ENCODE assay signal across 25 cellular contexts in genomic region chr12:8048906-8049305, GRCh38. TPM values are rescaled to one million over a fixed set of nuclear protein-coding genes. Genes with fewer than 3 reads are reported as not detected.
"Had no signal": no experiment of that assay in that cellular context is flagged by ENCODE, and none has a peak within 500 bp of the region (broad histone marks: within the 10 kb centered on the region; RNA-seq: fewer than 3 reads in every experiment).

No MANE protein-coding gene starts in this region.

- H3K27ac Mint-ChIP-seq: activated CD4-positive, alpha-beta T cell treated with anti-CD3 and anti-CD28 coated beads, Interleukin-2, amount 10 ng/mL, durations not matched to agents 7 days and 5 days; activated naive CD8-positive, alpha-beta T cell treated with anti-CD3 and anti-CD28 coated beads, Interleukin-2, amount 10 ng/mL, durations not matched to agents 7 days and 5 days; endodermal cell; mesothelial cell of epicardium; T-cell; T-helper 2 cell treated with Interferon-gamma antibody and Interleukin-4, amounts not matched to agents 5 μg/mL and 100 μg/mL, for 36 hours had no signal

- H3K4me3 Mint-ChIP-seq: activated CD4-positive, alpha-beta T cell treated with anti-CD3 and anti-CD28 coated beads, Interleukin-2, amount 10 ng/mL, durations not matched to agents 7 days and 5 days; activated naive CD8-positive, alpha-beta T cell treated with anti-CD3 and anti-CD28 coated beads, Interleukin-2, amount 10 ng/mL, durations not matched to agents 7 days and 5 days; endodermal cell; immature natural killer cell; mesothelial cell of epicardium; naive B cell; neural crest cell; T-cell; T-helper 2 cell treated with Interferon-gamma antibody and Interleukin-4, amounts not matched to agents 5 μg/mL and 100 μg/mL, for 36 hours had no signal

- H3K9me3 ChIP-seq: esophagus muscularis mucosa, heart left ventricle, right atrium auricular region, suprapubic skin, tibial artery, upper lobe of right lung had no signal

- ATAC-seq: foreskin keratinocyte, heart left ventricle, T-cell, upper lobe of right lung had no signal

- H3K9me3 Mint-ChIP-seq: activated CD4-positive, alpha-beta T cell treated with anti-CD3 and anti-CD28 coated beads, Interleukin-2, amount 10 ng/mL, durations not matched to agents 7 days and 5 days; activated naive CD8-positive, alpha-beta T cell treated with anti-CD3 and anti-CD28 coated beads, Interleukin-2, amount 10 ng/mL, durations not matched to agents 7 days and 5 days; endodermal cell; immature natural killer cell; mesothelial cell of epicardium; naive B cell; neural crest cell; T-cell; T-helper 2 cell treated with Interferon-gamma antibody and Interleukin-4, amounts not matched to agents 5 μg/mL and 100 μg/mL, for 36 hours had no signal

- DNase-seq: activated CD4-positive, alpha-beta T cell treated with anti-CD3 and anti-CD28 coated beads, Interleukin-2, amount 10 ng/mL, durations not matched to agents 7 days and 5 days; activated CD4-positive, CD25-positive, alpha-beta regulatory T cell; activated naive CD4-positive, alpha-beta T cell; activated naive CD8-positive, alpha-beta T cell treated with anti-CD3 and anti-CD28 coated beads, Interleukin-2, amount 10 ng/mL, durations not matched to agents 7 days and 5 days; amygdala; caudate nucleus; cortex of kidney; endodermal cell; foreskin keratinocyte; heart left ventricle; hypothalamus; immature natural killer cell; naive B cell; stimulated activated CD4-positive, alpha-beta T cell treated with anti-CD3 and anti-CD28 coated beads, Interleukin-15, amount 100 ng/mL, for 24 hours; stimulated activated CD4-positive, alpha-beta T cell treated with anti-CD3 and anti-CD28 coated beads, Interleukin-2, amount 100 ng/mL, for 24 hours; stimulated activated naive CD4-positive, alpha-beta T cell; T-cell; tibial artery; upper lobe of right lung had no signal

- H3K27me3 Mint-ChIP-seq: activated CD4-positive, alpha-beta T cell treated with anti-CD3 and anti-CD28 coated beads, Interleukin-2, amount 10 ng/mL, durations not matched to agents 7 days and 5 days; activated naive CD8-positive, alpha-beta T cell treated with anti-CD3 and anti-CD28 coated beads, Interleukin-2, amount 10 ng/mL, durations not matched to agents 7 days and 5 days; naive B cell; T-cell had no signal

- H3K4me1 Mint-ChIP-seq: mesothelial cell of epicardium had no signal

RNA-seq across cellular contexts. Expression of gene C3AR1, which starts 17.3 kb away (rescaled TPM):
- total RNA-seq: endodermal cell, mesothelial cell of epicardium, neural crest cell had no signal
